Comparison of ENCODE assay signal across 31 cellular contexts in the genomic region with DNA sequence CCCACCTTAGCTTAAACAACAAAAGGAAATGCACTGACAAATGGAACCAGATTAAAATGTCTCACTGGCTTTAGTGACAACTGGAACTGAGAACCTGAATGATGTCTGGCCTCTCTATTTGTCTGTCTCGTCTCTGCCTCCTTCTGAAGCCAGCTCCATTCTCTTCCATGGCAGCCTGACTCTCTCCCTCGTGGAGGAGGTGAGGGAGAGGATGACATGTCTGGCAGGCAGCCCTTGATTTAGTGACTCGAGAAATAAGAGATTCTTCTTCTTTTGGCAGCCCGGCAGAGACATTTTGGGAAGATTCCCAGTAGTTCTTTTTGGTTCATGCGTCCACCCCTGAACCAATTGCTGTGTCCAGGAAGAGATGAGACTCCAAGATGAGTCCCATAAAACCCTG.
DNase-seq lines count a peak whose midpoint lies in the region; ATAC-seq, FAIRE-seq and TF ChIP-seq lines count a peak whose summit lies in the region.
"Had no signal": no experiment of that assay in that cellular context is flagged by ENCODE, and none has a peak within 500 bp of the region (broad histone marks: within the 10 kb centered on the region; RNA-seq: fewer than 3 reads in every experiment).

No MANE protein-coding gene starts in this region.

- H3K27me3 Mint-ChIP-seq in GM23338 (ENCODE audit: insufficient read depth, low read depth, poor library complexity), result peaks cover 3% of the 10 kb centered on the region
- H3K27me3 Mint-ChIP-seq: dendritic cell treated with granulocyte-macrophage colony-stimulating factor and Interleukin-4, amounts not matched to agents 40 ng/mL and 50 ng/mL, for 4 days; IgD-negative memory B cell; T-helper 17 cell had no signal

- no peak for ATAC-seq in GM23338
- ATAC-seq: activated CD4-positive, alpha-beta T cell treated with anti-CD3 and anti-CD28 coated beads for 36 hours; activated CD8-positive, alpha-beta T cell treated with anti-CD3 and anti-CD28 coated beads, Interleukin-2, amount 10 ng/mL, durations not matched to agents 7 days and 5 days; activated naive CD4-positive, alpha-beta T cell treated with anti-CD3 and anti-CD28 coated beads, Interleukin-2, amount 50 U/mL, for 72 hours; left lung; natural killer cell treated with Interleukin-12 subunit alpha and Interleukin-12 subunit beta and Interleukin-15 and Interleukin-18, amount 100 ng/mL, for 72 hours; right cardiac atrium; stimulated activated naive CD8-positive, alpha-beta T cell treated with anti-CD3 and anti-CD28 coated beads, Interleukin-15, Interleukin-2, amounts not matched to agents 100 U/mL and 50 U/mL, for 24 hours; T-helper 17 cell had no signal

- no peaks in the 10 kb centered on the region for H3K27me3 ChIP-seq in GM23338 (ENCODE audit: insufficient read depth)
- H3K27me3 ChIP-seq in keratinocyte (ENCODE audit: control insufficient read depth, extremely low read depth, insufficient read depth, low read length), result no peaks in the 10 kb centered on the region
- no peaks in the 10 kb centered on the region for H3K27me3 ChIP-seq in skeletal muscle satellite cell (ENCODE audit: control insufficient read depth, insufficient read depth, low read length)
- H3K27me3 ChIP-seq: ascending aorta, left lung, thyroid gland had no signal

- TF ChIP-seq CTCF in GM23338 (conservative IDR thresholded peaks at IDR 0.05; ENCODE audit: low read depth in 2 of 2), result no peak
- no peak for TF ChIP-seq CTCF in keratinocyte (optimal IDR thresholded peaks at IDR 0.05 in 1 of 3, IDR thresholded peaks at IDR 0.05 in 1 of 3, conservative IDR thresholded peaks at IDR 0.05 in 1 of 3; ENCODE audit: extremely low read depth in 1 of 3, insufficient read depth in 2 of 3, low read length in 3 of 3)

- H4K20me1 ChIP-seq in GM23338 (replicated peaks; ENCODE audit: insufficient read depth), result no peaks in the 10 kb centered on the region
- no peaks in the 10 kb centered on the region for H4K20me1 ChIP-seq in keratinocyte (ENCODE audit: control insufficient read depth, extremely low read depth, insufficient read depth, low read length)

- no peak for DNase-seq in GM23338 (ENCODE audit: low spot score)
- DNase-seq in OCI-M1 (lab: John Stamatoyannopoulos, UW), result peak; percentile 59
- DNase-seq in keratinocyte (ENCODE audit: low read depth, low spot score), result no peak
- DNase-seq in NCI-H1417 (lab: John Stamatoyannopoulos, UW), result no peak
- DNase-seq in NCI-H2029 treated with DMSO at 0.1 percent for 48 hours (lab: John Stamatoyannopoulos, UW), result no peak
- no peak for DNase-seq in posterior vena cava (ENCODE audit: low spot score)
- no peak for DNase-seq in T-helper 2 cell
- DNase-seq: activated CD4-positive, alpha-beta T cell treated with anti-CD3 and anti-CD28 coated beads for 36 hours; activated CD8-positive, alpha-beta T cell treated with anti-CD3 and anti-CD28 coated beads, Interleukin-2, amount 10 ng/mL, durations not matched to agents 7 days and 5 days; CD4-positive, alpha-beta memory T cell; central memory CD4-positive, alpha-beta T cell; hypothalamus; immature natural killer cell; left lung; midbrain; NCI-H1105 treated with DMSO at 0.1 percent for 48 hours; NCI-H2029; NCI-H748 treated with DMSO at 0.1 percent for 48 hours; right cardiac atrium; stimulated activated CD4-positive, alpha-beta T cell treated with anti-CD3 and anti-CD28 coated beads, Interleukin-15, amount 100 ng/mL, for 24 hours; stimulated activated naive CD8-positive, alpha-beta T cell treated with anti-CD3 and anti-CD28 coated beads, Interleukin-15, Interleukin-2, amounts not matched to agents 100 U/mL and 50 U/mL, for 24 hours; T-helper 17 cell; thyroid gland had no signal

- no peak overlapping the region for H3K27ac Mint-ChIP-seq in GM23338
- H3K27ac Mint-ChIP-seq: activated CD4-positive, alpha-beta T cell treated with anti-CD3 and anti-CD28 coated beads for 36 hours; activated CD8-positive, alpha-beta T cell treated with anti-CD3 and anti-CD28 coated beads, Interleukin-2, amount 10 ng/mL, durations not matched to agents 7 days and 5 days; activated naive CD4-positive, alpha-beta T cell treated with anti-CD3 and anti-CD28 coated beads, Interleukin-2, amount 50 U/mL, for 72 hours; dendritic cell treated with granulocyte-macrophage colony-stimulating factor and Interleukin-4, amounts not matched to agents 40 ng/mL and 50 ng/mL, for 4 days; IgD-negative memory B cell; immature natural killer cell; natural killer cell treated with Interleukin-12 subunit alpha and Interleukin-12 subunit beta and Interleukin-15 and Interleukin-18, amount 100 ng/mL, for 72 hours; T-helper 17 cell had no signal

- peaks cover 7% of the 10 kb centered on the region; the same call in 1 of the 2 replicates for H3K4me1 ChIP-seq in GM23338 (ENCODE audit: insufficient read depth)
- H3K4me1 ChIP-seq in keratinocyte (ENCODE audit: control insufficient read depth, extremely low read depth, insufficient read depth, low read length), result peaks cover 19% of the 10 kb centered on the region
- peaks cover 24% of the 10 kb centered on the region for H3K4me1 ChIP-seq in skeletal muscle satellite cell (ENCODE audit: control insufficient read depth, insufficient read depth, low read length)
- H3K4me1 ChIP-seq: ascending aorta, left lung, parathyroid adenoma had no signal

- no peaks in the 10 kb centered on the region for H3K36me3 ChIP-seq in GM23338 (ENCODE audit: insufficient read depth)
- no peaks in the 10 kb centered on the region for H3K36me3 ChIP-seq in keratinocyte (ENCODE audit: control insufficient read depth in 2 of 2, extremely low read depth in 1 of 2, insufficient read depth in 2 of 2, low read length in 2 of 2)
- no peaks in the 10 kb centered on the region for H3K36me3 ChIP-seq in skeletal muscle satellite cell (ENCODE audit: insufficient read depth, low read length)
- H3K36me3 ChIP-seq: ascending aorta, left lung, thyroid gland had no signal

- H3K4me1 Mint-ChIP-seq in GM23338, result peaks cover 13% of the 10 kb centered on the region
- H3K4me1 Mint-ChIP-seq: activated CD4-positive, alpha-beta T cell treated with anti-CD3 and anti-CD28 coated beads for 36 hours; CD4-positive, alpha-beta memory T cell; immature natural killer cell had no signal

- H3K9me3 ChIP-seq in keratinocyte (ENCODE audit: control insufficient read depth, low read depth, low read length) (no peaks in the 10 kb centered on the region), skeletal muscle satellite cell (replicated peaks; ENCODE audit: low read length) (no peaks in the 10 kb centered on the region)
- H3K9me3 ChIP-seq: ascending aorta, left lung, thyroid gland had no signal

- intact Hi-C loops in posterior vena cava (cut with DNase I), result no loop called here

- H3K9me1 ChIP-seq in keratinocyte (ENCODE audit: control insufficient read depth, extremely low read depth, insufficient read depth, low read length), result no peaks in the 10 kb centered on the region

- no peaks in the 10 kb centered on the region for H3F3A ChIP-seq in GM23338 (replicated peaks; ENCODE audit: low read depth)

- no peak overlapping the region for H3K4me3 Mint-ChIP-seq in GM23338
- H3K4me3 Mint-ChIP-seq: activated CD4-positive, alpha-beta T cell treated with anti-CD3 and anti-CD28 coated beads for 36 hours; activated CD8-positive, alpha-beta T cell treated with anti-CD3 and anti-CD28 coated beads, Interleukin-2, amount 10 ng/mL, durations not matched to agents 7 days and 5 days; CD4-positive, alpha-beta memory T cell; dendritic cell treated with granulocyte-macrophage colony-stimulating factor and Interleukin-4, amounts not matched to agents 40 ng/mL and 50 ng/mL, for 4 days; IgD-negative memory B cell; immature natural killer cell; natural killer cell treated with Interleukin-12 subunit alpha and Interleukin-12 subunit beta and Interleukin-15 and Interleukin-18, amount 100 ng/mL, for 72 hours; T-helper 17 cell had no signal

- dilution Hi-C loops in keratinocyte (cut with MboI; ENCODE audit: extremely low pct_ligation_motif_present, low sequenced_read_pairs), result no loop called here

- no peaks in the 10 kb centered on the region for H3K36me3 Mint-ChIP-seq in GM23338 (ENCODE audit: low read depth)
- H3K36me3 Mint-ChIP-seq: activated naive CD4-positive, alpha-beta T cell treated with anti-CD3 and anti-CD28 coated beads, Interleukin-2, amount 50 U/mL, for 72 hours; CD4-positive, alpha-beta memory T cell; IgD-negative memory B cell; immature natural killer cell; natural killer cell treated with Interleukin-12 subunit alpha and Interleukin-12 subunit beta and Interleukin-15 and Interleukin-18, amount 100 ng/mL, for 72 hours had no signal

- no peak overlapping the region for H3K27ac ChIP-seq in GM23338 (ENCODE audit: low read depth)
- no peak overlapping the region for H3K27ac ChIP-seq in keratinocyte (ENCODE audit: control insufficient read depth, insufficient read depth, low read length)
- H3K27ac ChIP-seq: ascending aorta, left lung, parathyroid adenoma, SK-N-MC, thyroid gland had no signal

- H3K9me2 ChIP-seq in GM23338 (ENCODE audit: insufficient read depth), result no peaks in the 10 kb centered on the region

- H3K79me2 ChIP-seq in GM23338 (replicated peaks; ENCODE audit: insufficient read depth) (no peaks in the 10 kb centered on the region), keratinocyte (ENCODE audit: control insufficient read depth, insufficient read depth, low read length) (no peaks in the 10 kb centered on the region)
- H3K79me2 ChIP-seq: parathyroid adenoma had no signal

- no peak overlapping the region for H3K4me2 ChIP-seq in GM23338
- H3K4me2 ChIP-seq in keratinocyte (ENCODE audit: control insufficient read depth, extremely low read depth, insufficient read depth, low read depth, low read length), result peak overlapping the region; percentile 39
- peak overlapping the region; percentile 44 for H3K4me2 ChIP-seq in skeletal muscle satellite cell (ENCODE audit: low read length)

- H2AFZ ChIP-seq in GM23338 (peak overlapping the region; percentile 16; the same call in 1 of the 2 replicates), keratinocyte (ENCODE audit: control insufficient read depth, low read length) (peak overlapping the region; percentile 78)
- H2AFZ ChIP-seq: parathyroid adenoma had no signal

- H3K9me3 Mint-ChIP-seq in GM23338, result no peaks in the 10 kb centered on the region
- H3K9me3 Mint-ChIP-seq: dendritic cell treated with granulocyte-macrophage colony-stimulating factor and Interleukin-4, amounts not matched to agents 40 ng/mL and 50 ng/mL, for 4 days had no signal

- FAIRE-seq in keratinocyte (lab: Jason Lieb, UNC), result peak; percentile 46

- H3K4me3 ChIP-seq in GM23338 (no peak overlapping the region), keratinocyte (ENCODE audit: control insufficient read depth in 2 of 3, extremely low read depth in 1 of 3, insufficient read depth in 2 of 3, low read depth in 1 of 3, low read length in 3 of 3) (no peak overlapping the region), skeletal muscle satellite cell (ENCODE audit: low read length) (no peak overlapping the region)
- H3K4me3 ChIP-seq: ascending aorta, left lung, SK-N-MC, thyroid gland had no signal

- peak overlapping the region; percentile 2 for H3K9ac ChIP-seq in keratinocyte (ENCODE audit: control insufficient read depth, extremely low read depth, insufficient read depth, low read length)
- H3K9ac ChIP-seq in skeletal muscle satellite cell (ENCODE audit: low read depth, low read length), result no peak overlapping the region
- H3K9ac ChIP-seq: parathyroid adenoma had no signal
